Comparison of ENCODE assay signal across 26 cellular contexts in genomic region chr2:16264931-16265540, GRCh38.
"Had no signal": no experiment of that assay in that cellular context is flagged by ENCODE, and none has a peak within 500 bp of the region (broad histone marks: within the 10 kb centered on the region; RNA-seq: fewer than 3 reads in every experiment).

No MANE protein-coding gene starts in this region.

- H3K4me1 ChIP-seq: adrenal gland, esophagus muscularis mucosa, foreskin keratinocyte, gastroesophageal sphincter, heart right ventricle had no signal

- H3K4me3 ChIP-seq: adrenal gland, body of pancreas, esophagus muscularis mucosa, gastroesophageal sphincter, heart right ventricle had no signal

- FAIRE-seq: colon had no signal

- DNase-seq: activated CD4-positive, alpha-beta memory T cell treated with anti-CD3 and anti-CD28 coated beads for 36 hours; activated CD4-positive, alpha-beta T cell treated with anti-CD3 and anti-CD28 coated beads for 36 hours; activated CD4-positive, alpha-beta T cell treated with anti-CD3 and anti-CD28 coated beads, Interleukin-2, amount 10 ng/mL, durations not matched to agents 24 days and 14 days; activated CD4-positive, CD25-positive, alpha-beta regulatory T cell; activated CD4-positive, CD25-positive, alpha-beta regulatory T cell treated with anti-CD3 and anti-CD28 coated beads, Interleukin-2, amount 50 U/mL, for 72 hours; activated CD8-positive, alpha-beta memory T cell treated with anti-CD3 and anti-CD28 coated beads, Interleukin-2, amount 10 ng/mL, durations not matched to agents 7 days and 5 days; activated CD8-positive, alpha-beta memory T cell treated with anti-CD3 and anti-CD28 coated beads, Interleukin-2, amount 50 U/mL, for 4 hours; activated CD8-positive, alpha-beta T cell treated with anti-CD3 and anti-CD28 coated beads, Interleukin-2, amount 10 ng/mL, durations not matched to agents 7 days and 5 days; activated effector memory CD4-positive, alpha-beta T cell treated with anti-CD3 and anti-CD28 coated beads, Interleukin-2, amount 50 U/mL, for 16 hours; activated naive CD4-positive, alpha-beta T cell treated with anti-CD3 and anti-CD28 coated beads for 36 hours; activated naive CD8-positive, alpha-beta T cell treated with anti-CD3 and anti-CD28 coated beads for 36 hours; activated naive CD8-positive, alpha-beta T cell treated with anti-CD3 and anti-CD28 coated beads, Interleukin-2, amount 50 U/mL, for 24 hours; activated T-cell treated with anti-CD3 and anti-CD28 coated beads, Interleukin-2, amount 50 U/mL, for 1 hour; activated T-cell treated with anti-CD3 and anti-CD28 coated beads, Interleukin-2, amount 50 U/mL, for 48 hours; adrenal gland; amygdala; aorta; body of pancreas; effector memory CD4-positive, alpha-beta T cell; erythroblast; foreskin keratinocyte; heart right ventricle; T-helper 2 cell had no signal

- H3K9me3 ChIP-seq: adrenal gland, body of pancreas, esophagus muscularis mucosa, gastroesophageal sphincter, heart right ventricle had no signal

- H3K36me3 ChIP-seq: adrenal gland, esophagus muscularis mucosa, gastroesophageal sphincter, heart right ventricle had no signal

- H3K27me3 ChIP-seq: adrenal gland, body of pancreas, esophagus muscularis mucosa, foreskin keratinocyte, gastroesophageal sphincter had no signal

- H3K27ac ChIP-seq: adrenal gland, body of pancreas, esophagus muscularis mucosa, foreskin keratinocyte, gastroesophageal sphincter, heart right ventricle had no signal

- ATAC-seq: activated CD4-positive, alpha-beta T cell treated with anti-CD3 and anti-CD28 coated beads for 36 hours; activated CD8-positive, alpha-beta memory T cell treated with anti-CD3 and anti-CD28 coated beads, Interleukin-2, amount 10 ng/mL, durations not matched to agents 7 days and 5 days; activated CD8-positive, alpha-beta T cell treated with anti-CD3 and anti-CD28 coated beads, Interleukin-2, amount 10 ng/mL, durations not matched to agents 7 days and 5 days; activated naive CD8-positive, alpha-beta T cell treated with anti-CD3 and anti-CD28 coated beads, Interleukin-2, amount 50 U/mL, for 24 hours; body of pancreas; foreskin keratinocyte; gastroesophageal sphincter; heart right ventricle had no signal
